21 cellular contexts compared by ENCODE assay signal in genomic region chr2:160303527-160303926, GRCh38.
"Had no signal": no experiment of that assay in that cellular context is flagged by ENCODE, and none has a peak within 500 bp of the region (broad histone marks: within the 10 kb centered on the region; RNA-seq: fewer than 3 reads in every experiment).

No MANE protein-coding gene starts in this region.

- H3K27me3 ChIP-seq: dorsolateral prefrontal cortex, stomach, vagina had no signal

- H3K27ac ChIP-seq: dorsolateral prefrontal cortex, parathyroid adenoma, skin epidermis, stomach, vagina, WERI-Rb-1 had no signal

- ATAC-seq: activated T-cell treated with anti-CD3 and anti-CD28 coated beads, Interleukin-2, amount 50 U/mL, for 72 hours; left colon; stimulated activated effector memory CD8-positive, alpha-beta T cell treated with anti-CD3 and anti-CD28 coated beads, Interleukin-12 subunit alpha, Interleukin-12 subunit beta, amount 100 ng/mL, for 72 hours had no signal

- H3K27me3 Mint-ChIP-seq: activated naive CD8-positive, alpha-beta T cell had no signal

- H3K4me1 ChIP-seq: vagina had no signal

- H3K27ac Mint-ChIP-seq: activated naive CD8-positive, alpha-beta T cell; activated T-cell treated with anti-CD3 and anti-CD28 coated beads, Interleukin-2, amount 50 U/mL, for 72 hours; stimulated activated effector memory CD8-positive, alpha-beta T cell treated with anti-CD3 and anti-CD28 coated beads, Interleukin-12 subunit alpha, Interleukin-12 subunit beta, amount 100 ng/mL, for 72 hours had no signal

- H3K9me3 Mint-ChIP-seq: activated T-cell treated with anti-CD3 and anti-CD28 coated beads, Interleukin-2, amount 50 U/mL, for 72 hours; stimulated activated effector memory CD8-positive, alpha-beta T cell treated with anti-CD3 and anti-CD28 coated beads, Interleukin-12 subunit alpha, Interleukin-12 subunit beta, amount 100 ng/mL, for 72 hours had no signal

- H3K4me3 Mint-ChIP-seq: activated naive CD8-positive, alpha-beta T cell; activated T-cell treated with anti-CD3 and anti-CD28 coated beads, Interleukin-2, amount 50 U/mL, for 72 hours; stimulated activated effector memory CD8-positive, alpha-beta T cell treated with anti-CD3 and anti-CD28 coated beads, Interleukin-12 subunit alpha, Interleukin-12 subunit beta, amount 100 ng/mL, for 72 hours had no signal

- H3K4me3 ChIP-seq: dorsolateral prefrontal cortex, skin epidermis, stomach, vagina had no signal

- H3K36me3 ChIP-seq: WERI-Rb-1 had no signal

- DNase-seq: activated CD4-positive, alpha-beta T cell treated with anti-CD3 and anti-CD28 coated beads for 1 hour; activated CD8-positive, alpha-beta memory T cell treated with anti-CD3 and anti-CD28 coated beads for 24 hours; activated gamma-delta T cell; activated T-cell treated with anti-CD3 and anti-CD28 coated beads, Interleukin-2, amount 50 U/mL, for 72 hours; dorsolateral prefrontal cortex; foreskin fibroblast; hypothalamus; islet precursor cell; left colon; mammary epithelial cell; midbrain; stimulated activated CD4-positive, alpha-beta T cell treated with anti-CD3 and anti-CD28 coated beads, Interleukin-15, amount 100 ng/mL, for 24 hours; stimulated activated CD4-positive, alpha-beta T cell treated with anti-CD3 and anti-CD28 coated beads, Interleukin-4, amount 100 ng/mL, for 1 hour; stomach; trophoblast cell; WERI-Rb-1 had no signal

- H3K9me3 ChIP-seq: stomach, vagina had no signal
